ENCODE assay signal across 8 cellular contexts in the genomic region with DNA sequence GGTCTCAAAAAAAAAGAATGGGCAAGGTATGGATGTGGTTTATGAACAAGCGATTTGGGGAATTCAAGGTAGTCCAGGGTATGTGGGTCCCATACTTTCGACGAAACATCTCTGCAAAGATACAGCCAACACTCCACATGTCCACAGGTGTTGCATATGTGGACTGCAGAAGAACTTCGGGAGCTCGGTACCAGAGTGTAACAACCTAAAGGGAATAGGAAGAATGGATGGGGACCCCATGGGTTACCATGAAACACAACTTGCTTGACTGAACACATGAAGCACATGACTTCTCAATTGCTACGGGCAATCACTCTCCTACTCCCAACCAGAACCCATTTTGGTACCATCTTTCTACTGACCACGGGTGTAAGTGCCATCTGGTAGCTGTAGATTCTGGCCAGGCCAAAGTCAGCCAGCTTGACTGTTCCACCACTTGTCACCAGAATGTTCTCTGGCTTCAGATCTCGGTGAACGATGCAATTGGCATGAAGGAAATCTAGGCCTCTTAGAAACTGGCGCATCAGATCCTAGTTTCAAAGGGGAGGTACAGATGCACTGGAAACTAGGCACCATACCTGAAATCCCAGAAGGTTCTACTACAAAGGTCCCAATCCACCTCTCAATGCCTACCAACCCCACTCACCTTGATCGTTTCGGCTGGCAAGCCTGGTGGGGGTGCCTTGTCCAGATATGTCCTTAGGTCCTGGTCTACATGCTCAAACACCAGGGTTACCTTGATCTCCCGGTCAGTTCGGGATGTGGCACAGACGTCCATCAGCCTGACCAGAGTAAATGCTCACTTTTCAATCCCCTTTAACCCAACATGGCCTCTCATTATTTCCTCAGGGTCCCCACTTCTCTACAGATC. TPM values are rescaled to one million over a fixed set of nuclear protein-coding genes. Genes with fewer than 3 reads are reported as not detected.
A peak's percentile ranks its signal among the peaks of the same experiment; 100 is the strongest.
DNase-seq lines count a peak whose midpoint lies in the region; FAIRE-seq and TF ChIP-seq lines count a peak whose summit lies in the region.

No MANE protein-coding gene starts in this region.

- peaks cover 23% of the 10 kb centered on the region for H3K4me1 ChIP-seq in astrocyte (ENCODE audit: insufficient read depth, low read length)
- peaks cover 6 to 28% (median 19%) of the 10 kb centered on the region in 4 donors for H3K4me1 ChIP-seq in liver (ENCODE audit: control insufficient read depth in 4 of 4, insufficient read depth in 4 of 4, low read length in 3 of 4)
- peaks cover 0 to 48% (median 15%) of the 10 kb centered on the region in 4 donors for H3K4me1 ChIP-seq in tibial nerve

- peaks cover 6% of the 10 kb centered on the region for H3K27me3 ChIP-seq in astrocyte (ENCODE audit: insufficient read depth, low read length)
- no peaks in the 10 kb centered on the region for H3K27me3 ChIP-seq in liver (ENCODE audit: control insufficient read depth in 4 of 4, insufficient read depth in 4 of 4, low read length in 3 of 4)
- H3K27me3 ChIP-seq in tibial nerve, result no peaks in the 10 kb centered on the region

- H2AFZ ChIP-seq in astrocyte (ENCODE audit: low read depth, low read length), result no peak overlapping the region

- peak overlapping the region; percentile 76 for H3K4me3 ChIP-seq in astrocyte (ENCODE audit: insufficient read depth, low read depth, low read length)
- H3K4me3 ChIP-seq in liver (ENCODE audit: low read depth in 1 of 3, low read length in 3 of 3), result peak overlapping the region in 2 of 3 donors; percentile 85
- peak overlapping the region; percentile 68 to 89 (median 78) for H3K4me3 ChIP-seq in tibial nerve

- WGBS in liver, result 93% methylated on average over 15 of the region's 15 CpGs
- 88 to 90% methylated on average over 15 of the region's 15 CpGs for WGBS in tibial nerve, 2 donors

- TF ChIP-seq CTCF in astrocyte (IDR thresholded peaks at IDR 0.05; ENCODE audit: insufficient read depth, low read depth, low read length) (no peak), liver (IDR thresholded peaks at IDR 0.05; ENCODE audit: low read depth, low read length, missing input control) (no peak), tibial nerve (IDR thresholded peaks at IDR 0.05) (no peak)

- peak overlapping the region; percentile 97 for H3K9ac ChIP-seq in astrocyte (ENCODE audit: low read length)
- H3K9ac ChIP-seq in liver (ENCODE audit: low read depth in 1 of 2, low read length in 2 of 2), result peak overlapping the region in 1 of 2 donors; percentile 83

- no peaks in the 10 kb centered on the region for H3K9me3 Mint-ChIP-seq in activated naive CD4-positive, alpha-beta T cell treated with anti-CD3 and anti-CD28 coated beads, Interleukin-2, amount 50 U/mL, for 24 hours
- H3K9me3 Mint-ChIP-seq in astrocyte (ENCODE audit: unreplicated experiment), result no peaks in the 10 kb centered on the region

- peaks cover 13% of the 10 kb centered on the region for H4K20me1 ChIP-seq in astrocyte (ENCODE audit: insufficient read depth, low read length)

- no peak for TF ChIP-seq RAD21 in liver (IDR thresholded peaks at IDR 0.05)

- peaks cover 18% of the 10 kb centered on the region for H3K36me3 Mint-ChIP-seq in activated naive CD4-positive, alpha-beta T cell treated with anti-CD3 and anti-CD28 coated beads, Interleukin-2, amount 50 U/mL, for 24 hours
- peaks cover 37% of the 10 kb centered on the region for H3K36me3 Mint-ChIP-seq in astrocyte (ENCODE audit: low read depth, unreplicated experiment)

- H3K27ac Mint-ChIP-seq in activated naive CD4-positive, alpha-beta T cell treated with anti-CD3 and anti-CD28 coated beads, Interleukin-2, amount 50 U/mL, for 24 hours, result peak overlapping the region; percentile 94
- peak overlapping the region; percentile 94 for H3K27ac Mint-ChIP-seq in astrocyte (ENCODE audit: unreplicated experiment)

- peak overlapping the region; percentile 95 for H3K4me2 ChIP-seq in astrocyte (ENCODE audit: low read length)

- H3K4me1 Mint-ChIP-seq in activated naive CD4-positive, alpha-beta T cell treated with anti-CD3 and anti-CD28 coated beads, Interleukin-2, amount 50 U/mL, for 24 hours, result peaks cover 57% of the 10 kb centered on the region
- peaks cover 26% of the 10 kb centered on the region for H3K4me1 Mint-ChIP-seq in astrocyte (ENCODE audit: low read depth, unreplicated experiment)

- peak overlapping the region; percentile 95 for H3K4me3 Mint-ChIP-seq in activated naive CD4-positive, alpha-beta T cell treated with anti-CD3 and anti-CD28 coated beads, Interleukin-2, amount 50 U/mL, for 24 hours
- peak overlapping the region; percentile 91 for H3K4me3 Mint-ChIP-seq in astrocyte (ENCODE audit: unreplicated experiment)

- no peak for TF ChIP-seq POLR2A in tibial nerve (IDR thresholded peaks at IDR 0.05)

- TF ChIP-seq EP300 in tibial nerve (IDR thresholded peaks at IDR 0.05), result no peak

- H3K27ac ChIP-seq in astrocyte (ENCODE audit: low read depth, low read length) (peak overlapping the region; percentile 95), liver (ENCODE audit: low read depth in 1 of 2, low read length in 2 of 2) (peak overlapping the region in 1 of 2 donors; percentile 83), tibial nerve (peak overlapping the region; percentile 83 to 96 (median 84))

- no peaks in the 10 kb centered on the region for H3K9me3 ChIP-seq in astrocyte (ENCODE audit: insufficient read depth, low read depth, low read length)
- H3K9me3 ChIP-seq in liver (ENCODE audit: control insufficient read depth in 4 of 4, low read length in 3 of 4), result no peaks in the 10 kb centered on the region
- no peaks in the 10 kb centered on the region for H3K9me3 ChIP-seq in tibial nerve

- peaks cover 31% of the 10 kb centered on the region for H3K36me3 ChIP-seq in astrocyte (ENCODE audit: insufficient read depth, low read length)
- peaks cover 4 to 22% (median 15%) of the 10 kb centered on the region in 4 donors for H3K36me3 ChIP-seq in liver (ENCODE audit: control insufficient read depth in 4 of 4, insufficient read depth in 3 of 4, low read depth in 1 of 4, low read length in 3 of 4)
- peaks cover 0 to 50% (median 4%) of the 10 kb centered on the region in 3 donors for H3K36me3 ChIP-seq in tibial nerve

- no peak for FAIRE-seq in astrocyte (lab: Jason Lieb, UNC)

- no peak for DNase-seq in activated naive CD4-positive, alpha-beta T cell treated with anti-CD3 and anti-CD28 coated beads, Interleukin-2, amount 50 U/mL, for 16 hours
- no peak for DNase-seq in astrocyte (ENCODE audit: low read depth)
- no peak for DNase-seq in tibial nerve (ENCODE audit: low spot score in 2 of 2)
- DNase-seq in NCI-H1436 (lab: John Stamatoyannopoulos, UW), result no peak
- no peak for DNase-seq in stimulated activated CD8-positive, alpha-beta memory T cell treated with anti-CD3 and anti-CD28 coated beads, Interleukin-4, amount 100 ng/mL, for 48 hours
- no peak for DNase-seq in NCI-H524 (lab: John Stamatoyannopoulos, UW)

- H3K79me2 ChIP-seq in astrocyte (ENCODE audit: insufficient read depth, low read length), result peaks cover 34% of the 10 kb centered on the region

- H3K27me3 Mint-ChIP-seq in activated naive CD4-positive, alpha-beta T cell treated with anti-CD3 and anti-CD28 coated beads, Interleukin-2, amount 50 U/mL, for 24 hours, result no peaks in the 10 kb centered on the region
- no peaks in the 10 kb centered on the region for H3K27me3 Mint-ChIP-seq in astrocyte (ENCODE audit: low read depth, unreplicated experiment)

TF ChIP-seq in liver, 16 proteins besides CTCF, POLR2A, EP300 and RAD21:
- TF ChIP-seq MAX (IDR thresholded peaks at IDR 0.05) (no peak), EGR1 (IDR thresholded peaks at IDR 0.05; ENCODE audit: low read depth in 2 of 2) (no peak), JUND (IDR thresholded peaks at IDR 0.05) (no peak)
- TF ChIP-seq, protein P1, sequence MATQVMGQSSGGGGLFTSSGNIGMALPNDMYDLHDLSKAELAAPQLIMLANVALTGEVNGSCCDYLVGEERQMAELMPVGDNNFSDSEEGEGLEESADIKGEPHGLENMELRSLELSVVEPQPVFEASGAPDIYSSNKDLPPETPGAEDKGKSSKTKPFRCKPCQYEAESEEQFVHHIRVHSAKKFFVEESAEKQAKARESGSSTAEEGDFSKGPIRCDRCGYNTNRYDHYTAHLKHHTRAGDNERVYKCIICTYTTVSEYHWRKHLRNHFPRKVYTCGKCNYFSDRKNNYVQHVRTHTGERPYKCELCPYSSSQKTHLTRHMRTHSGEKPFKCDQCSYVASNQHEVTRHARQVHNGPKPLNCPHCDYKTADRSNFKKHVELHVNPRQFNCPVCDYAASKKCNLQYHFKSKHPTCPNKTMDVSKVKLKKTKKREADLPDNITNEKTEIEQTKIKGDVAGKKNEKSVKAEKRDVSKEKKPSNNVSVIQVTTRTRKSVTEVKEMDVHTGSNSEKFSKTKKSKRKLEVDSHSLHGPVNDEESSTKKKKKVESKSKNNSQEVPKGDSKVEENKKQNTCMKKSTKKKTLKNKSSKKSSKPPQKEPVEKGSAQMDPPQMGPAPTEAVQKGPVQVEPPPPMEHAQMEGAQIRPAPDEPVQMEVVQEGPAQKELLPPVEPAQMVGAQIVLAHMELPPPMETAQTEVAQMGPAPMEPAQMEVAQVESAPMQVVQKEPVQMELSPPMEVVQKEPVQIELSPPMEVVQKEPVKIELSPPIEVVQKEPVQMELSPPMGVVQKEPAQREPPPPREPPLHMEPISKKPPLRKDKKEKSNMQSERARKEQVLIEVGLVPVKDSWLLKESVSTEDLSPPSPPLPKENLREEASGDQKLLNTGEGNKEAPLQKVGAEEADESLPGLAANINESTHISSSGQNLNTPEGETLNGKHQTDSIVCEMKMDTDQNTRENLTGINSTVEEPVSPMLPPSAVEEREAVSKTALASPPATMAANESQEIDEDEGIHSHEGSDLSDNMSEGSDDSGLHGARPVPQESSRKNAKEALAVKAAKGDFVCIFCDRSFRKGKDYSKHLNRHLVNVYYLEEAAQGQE (IDR thresholded peaks at IDR 0.05), result no peak

RNA-seq across cellular contexts. Expression of gene CDK4, which starts 1.3 kb away (rescaled TPM):
- total RNA-seq in astrocyte, result 113 and 133 TPM in 2 replicates
- total RNA-seq in liver, result 10 to 100 TPM; 28.1 to 69.1 TPM
- polyA plus RNA-seq in liver, result 10 to 100 TPM; 36.6 to 39.9 TPM
- 100 to 1,000 TPM in 2 of 4 donors, 10 to 100 TPM in 2; 79.1 to 156 (median 99.0) TPM for total RNA-seq in tibial nerve

RNA-seq across cellular contexts. Expression of gene MARCHF9, which starts 4.1 kb away (rescaled TPM):
- total RNA-seq in astrocyte, result 11.3 and 13.0 TPM in 2 replicates
- total RNA-seq in liver, result 1 to 10 TPM; 1.9 to 2.4 TPM
- 1 to 10 TPM; 1.1 to 3.0 TPM for polyA plus RNA-seq in liver
- 10 to 100 TPM in 2 of 4 donors, 1 to 10 TPM in 2; 4.2 to 19.8 (median 10.4) TPM for total RNA-seq in tibial nerve

RNA-seq across cellular contexts. Expression of gene TSPAN31, which starts 6.0 kb away (rescaled TPM):
- total RNA-seq in astrocyte (18.6 and 22.9 TPM in 2 replicates), liver (10 to 100 TPM; 26.9 to 39.4 TPM), tibial nerve (100 to 1,000 TPM in 1 of 4 donors, 10 to 100 TPM in 3; 47.1 to 115 (median 80.1) TPM)
- 10 to 100 TPM; 16.9 to 22.3 TPM for polyA plus RNA-seq in liver

RNA-seq across cellular contexts. Expression of gene AGAP2, which starts 12.3 kb away (rescaled TPM):
- total RNA-seq in astrocyte (0.14 and 0.17 TPM in 2 replicates), liver (1 to 10 TPM; 1.0 to 1.7 TPM), tibial nerve (1 to 10 TPM; 1.1 to 5.7 (median 2.5) TPM)
- polyA plus RNA-seq in liver, result under 1 TPM; 0.18 to 0.28 TPM

RNA-seq across cellular contexts. Expression of gene CYP27B1, which starts 16.1 kb away (rescaled TPM):
- 1.5 TPM in 2 replicates for total RNA-seq in astrocyte
- total RNA-seq in liver, result 1 to 10 TPM in 1 of 2 donors, under 1 TPM in 1; 0.05 to 1.6 TPM
- under 1 TPM; 0.06 to 0.28 TPM for polyA plus RNA-seq in liver
- 1 to 10 TPM in 1 of 4 donors, not detected in 3; 3.0 TPM for total RNA-seq in tibial nerve
